ENCODE assay signal across 16 cellular contexts in the genomic region with DNA sequence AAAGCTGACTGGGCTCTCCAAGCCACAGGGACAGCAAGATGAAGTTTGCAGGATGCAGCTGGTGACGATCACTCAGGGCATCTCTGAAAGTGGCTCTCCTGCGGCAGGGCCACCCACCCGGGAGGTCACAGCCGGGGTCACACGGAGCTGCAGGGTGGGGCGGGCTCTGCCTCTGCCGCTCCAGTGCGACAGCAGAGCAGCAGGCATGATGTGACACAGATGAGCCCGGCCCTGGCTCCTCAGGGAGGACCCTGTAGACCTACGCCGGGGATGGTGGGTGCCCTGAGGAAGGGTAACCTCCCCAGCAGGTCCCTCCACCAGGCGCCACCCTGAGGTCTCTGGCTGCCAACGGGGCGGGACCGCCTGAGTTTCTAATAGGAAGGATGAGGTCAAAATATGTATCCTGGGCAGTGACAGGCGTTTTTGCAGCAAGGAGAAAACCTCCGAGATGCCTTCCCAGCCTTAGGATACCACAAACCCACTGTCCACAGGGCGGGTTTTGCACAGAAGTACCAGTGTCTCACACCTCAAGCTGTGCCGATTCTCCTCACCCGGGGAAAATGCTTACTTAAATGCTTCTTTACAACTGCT.
DNase-seq lines count a peak whose midpoint lies in the region; ATAC-seq and TF ChIP-seq lines count a peak whose summit lies in the region.
"Had no signal": no experiment of that assay in that cellular context is flagged by ENCODE, and none has a peak within 500 bp of the region (broad histone marks: within the 10 kb centered on the region; RNA-seq: fewer than 3 reads in every experiment).

No MANE protein-coding gene starts in this region.

- no peak for DNase-seq in CD4-positive, CD25-positive, alpha-beta regulatory T cell
- DNase-seq in MV-4-11 (lab: John Stamatoyannopoulos, UW) (peak; percentile 24), coronary artery (ENCODE audit: low spot score) (peak; percentile 65), GF-D8 (lab: John Stamatoyannopoulos, UW) (no peak), osteocyte (ENCODE audit: extremely low spot score, unreplicated experiment) (no peak), ureter (ENCODE audit: low spot score) (no peak), GM03348 (ENCODE audit: low spot score) (no peak)
- no peak for DNase-seq in naive thymus-derived CD4-positive, alpha-beta T cell
- DNase-seq: activated CD4-positive, alpha-beta T cell treated with anti-CD3 and anti-CD28 coated beads, Interleukin-2, amount 50 U/mL, for 4 hours; activated effector memory CD4-positive, alpha-beta T cell treated with anti-CD3 and anti-CD28 coated beads, Interleukin-2, amount 50 U/mL, for 16 hours; DMS153; NCI-H1694; NCI-H446; occipital lobe; stimulated activated CD4-positive, alpha-beta T cell treated with anti-CD3 and anti-CD28 coated beads, Interleukin-2, amount 100 ng/mL, for 48 hours had no signal

- H3K4me1 Mint-ChIP-seq in CD4-positive, CD25-positive, alpha-beta regulatory T cell: peaks cover 0 to 11% (median 3%) of the 10 kb centered on the region in 4 donors
- peaks cover 0 to 16% (median 5%) of the 10 kb centered on the region in 7 donors for H3K4me1 Mint-ChIP-seq in naive thymus-derived CD4-positive, alpha-beta T cell
- peaks cover 4% of the 10 kb centered on the region for H3K4me1 Mint-ChIP-seq in osteocyte (ENCODE audit: unreplicated experiment)
- H3K4me1 Mint-ChIP-seq: mesothelial cell of epicardium had no signal

- ATAC-seq in CD4-positive, CD25-positive, alpha-beta regulatory T cell (ENCODE audit: low read depth in 2 of 2): peak; percentile 19 to 26
- ATAC-seq in naive thymus-derived CD4-positive, alpha-beta T cell: peak; percentile 23

- H3K27ac ChIP-seq in CD4-positive, CD25-positive, alpha-beta regulatory T cell (ENCODE audit: insufficient read depth, low read length, poor library complexity, severe bottlenecking): no peak overlapping the region
- no peak overlapping the region for H3K27ac ChIP-seq in coronary artery
- no peak overlapping the region for H3K27ac ChIP-seq in naive thymus-derived CD4-positive, alpha-beta T cell (ENCODE audit: low read depth, low read length)

- H3K36me3 ChIP-seq in CD4-positive, CD25-positive, alpha-beta regulatory T cell (ENCODE audit: control insufficient read depth, insufficient read depth, low read length): peaks cover 30% of the 10 kb centered on the region
- peaks cover 3 to 26% (median 10%) of the 10 kb centered on the region in 3 experiments for H3K36me3 ChIP-seq in naive thymus-derived CD4-positive, alpha-beta T cell (ENCODE audit: control insufficient read depth in 2 of 3, insufficient read depth in 3 of 3, low read length in 3 of 3)

- H3K27me3 ChIP-seq in CD4-positive, CD25-positive, alpha-beta regulatory T cell (ENCODE audit: control insufficient read depth, insufficient read depth, low read length): no peaks in the 10 kb centered on the region
- H3K27me3 ChIP-seq in naive thymus-derived CD4-positive, alpha-beta T cell (ENCODE audit: control insufficient read depth in 2 of 2, insufficient read depth in 2 of 2, low read length in 2 of 2): no peaks in the 10 kb centered on the region

- no peak overlapping the region for H3K4me3 ChIP-seq in CD4-positive, CD25-positive, alpha-beta regulatory T cell (ENCODE audit: low read depth, low read length)
- no peak overlapping the region for H3K4me3 ChIP-seq in coronary artery
- H3K4me3 ChIP-seq in naive thymus-derived CD4-positive, alpha-beta T cell (ENCODE audit: low read length): no peak overlapping the region

- H3K27me3 Mint-ChIP-seq in CD4-positive, CD25-positive, alpha-beta regulatory T cell: no peaks in the 10 kb centered on the region
- H3K27me3 Mint-ChIP-seq in naive thymus-derived CD4-positive, alpha-beta T cell: no peaks in the 10 kb centered on the region
- H3K27me3 Mint-ChIP-seq in osteocyte (ENCODE audit: unreplicated experiment): no peaks in the 10 kb centered on the region

- intact Hi-C loops in naive thymus-derived CD4-positive, alpha-beta T cell (cut with micrococcal nuclease): no loop called here

- H3K9me3 ChIP-seq in CD4-positive, CD25-positive, alpha-beta regulatory T cell (ENCODE audit: control insufficient read depth in 2 of 2, low read length in 2 of 2): no peaks in the 10 kb centered on the region
- no peaks in the 10 kb centered on the region for H3K9me3 ChIP-seq in naive thymus-derived CD4-positive, alpha-beta T cell (ENCODE audit: control insufficient read depth in 2 of 3, low read length in 3 of 3)

- peaks cover 27% of the 10 kb centered on the region for H3K36me3 Mint-ChIP-seq in CD4-positive, CD25-positive, alpha-beta regulatory T cell
- H3K36me3 Mint-ChIP-seq in naive thymus-derived CD4-positive, alpha-beta T cell: peaks cover 2 to 34% (median 8%) of the 10 kb centered on the region in 5 donors
- peaks cover 16% of the 10 kb centered on the region for H3K36me3 Mint-ChIP-seq in osteocyte (ENCODE audit: unreplicated experiment)

- peak overlapping the region in 2 of 3 donors; percentile 14 to 73 for H3K27ac Mint-ChIP-seq in CD4-positive, CD25-positive, alpha-beta regulatory T cell
- peak overlapping the region in 1 of 9 donors; percentile 26 for H3K27ac Mint-ChIP-seq in naive thymus-derived CD4-positive, alpha-beta T cell
- no peak overlapping the region for H3K27ac Mint-ChIP-seq in osteocyte (ENCODE audit: unreplicated experiment)
- H3K27ac Mint-ChIP-seq: mesothelial cell of epicardium had no signal

- H3K4me1 ChIP-seq in CD4-positive, CD25-positive, alpha-beta regulatory T cell (ENCODE audit: control insufficient read depth, insufficient read depth, low read length, poor library complexity, severe bottlenecking): no peaks in the 10 kb centered on the region
- no peaks in the 10 kb centered on the region for H3K4me1 ChIP-seq in naive thymus-derived CD4-positive, alpha-beta T cell (ENCODE audit: control insufficient read depth in 2 of 2, insufficient read depth in 2 of 2, low read length in 2 of 2)

- CTCF ChIA-PET in naive thymus-derived CD4-positive, alpha-beta T cell (lab: Charles Lee): no interaction called here

- TF ChIP-seq CTCF in coronary artery (IDR thresholded peaks at IDR 0.05): no peak
- no peak for TF ChIP-seq CTCF in osteocyte (IDR thresholded peaks at IDR 0.05)

- no peak overlapping the region for H3K4me3 Mint-ChIP-seq in CD4-positive, CD25-positive, alpha-beta regulatory T cell
- H3K4me3 Mint-ChIP-seq in naive thymus-derived CD4-positive, alpha-beta T cell: no peak overlapping the region
- H3K4me3 Mint-ChIP-seq in osteocyte (ENCODE audit: unreplicated experiment): no peak overlapping the region
- H3K4me3 Mint-ChIP-seq: mesothelial cell of epicardium had no signal

- H3K9me3 Mint-ChIP-seq in CD4-positive, CD25-positive, alpha-beta regulatory T cell: peaks cover 0 to 9% (median 2%) of the 10 kb centered on the region in 7 donors
- H3K9me3 Mint-ChIP-seq in naive thymus-derived CD4-positive, alpha-beta T cell: peaks cover 0 to 13% (median 5%) of the 10 kb centered on the region in 11 donors
- H3K9me3 Mint-ChIP-seq in osteocyte (ENCODE audit: unreplicated experiment): peaks cover 9% of the 10 kb centered on the region

- POLR2A ChIA-PET in naive thymus-derived CD4-positive, alpha-beta T cell (lab: Charles Lee): no interaction called here

Comparison
In these comparisons a context has a peak if more than half of its experiments do, and no peak if none do; other contexts are left out.
1. DNase-seq: peak in MV-4-11 (single experiment) and coronary artery (single experiment); none in CD4-positive, CD25-positive, alpha-beta regulatory T cell (0 of 3), naive thymus-derived CD4-positive, alpha-beta T cell (0 of 9), GF-D8 (single experiment), osteocyte (single experiment), ureter (single experiment) and GM03348 (single experiment).